Comparison of ENCODE assay signal across 8 cellular contexts in the genomic region with DNA sequence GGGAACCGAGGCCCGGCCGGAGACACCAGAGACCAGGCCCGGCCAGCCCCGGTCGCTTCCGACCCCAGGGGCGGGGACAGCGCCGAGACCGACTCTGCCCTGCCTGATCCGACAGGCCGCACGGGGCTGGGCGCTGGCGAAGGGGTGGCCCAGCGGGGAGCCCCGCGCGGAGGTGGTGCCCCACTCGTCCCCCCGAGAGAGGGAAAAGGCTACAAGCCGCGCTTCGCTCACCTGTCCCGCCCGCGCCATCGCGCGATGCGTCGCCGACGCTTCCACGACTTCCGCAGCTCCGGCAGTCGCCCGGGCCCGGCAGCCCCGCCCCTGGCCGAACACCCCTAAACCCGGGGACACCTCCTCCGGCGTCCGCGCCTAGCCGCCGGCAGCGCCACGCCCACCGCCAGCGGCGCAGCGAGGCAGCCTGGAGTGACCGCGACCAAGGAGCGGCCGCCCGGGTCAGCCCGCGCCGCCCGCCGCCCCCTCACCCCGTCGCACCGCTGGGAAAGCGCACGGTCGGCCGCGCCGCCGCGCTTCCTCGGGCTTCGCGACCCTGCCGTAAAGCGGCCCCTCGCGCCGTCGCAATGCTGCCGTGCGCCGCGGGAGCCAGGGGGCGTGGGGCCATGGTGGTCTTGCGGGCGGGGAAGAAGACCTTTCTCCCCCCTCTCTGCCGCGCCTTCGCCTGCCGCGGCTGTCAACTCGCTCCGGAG. TPM values are rescaled to one million over a fixed set of nuclear protein-coding genes. Genes with fewer than 3 reads are reported as not detected.
DNase-seq lines count a peak whose midpoint lies in the region; ATAC-seq and TF ChIP-seq lines count a peak whose summit lies in the region.

A gene with protein sequence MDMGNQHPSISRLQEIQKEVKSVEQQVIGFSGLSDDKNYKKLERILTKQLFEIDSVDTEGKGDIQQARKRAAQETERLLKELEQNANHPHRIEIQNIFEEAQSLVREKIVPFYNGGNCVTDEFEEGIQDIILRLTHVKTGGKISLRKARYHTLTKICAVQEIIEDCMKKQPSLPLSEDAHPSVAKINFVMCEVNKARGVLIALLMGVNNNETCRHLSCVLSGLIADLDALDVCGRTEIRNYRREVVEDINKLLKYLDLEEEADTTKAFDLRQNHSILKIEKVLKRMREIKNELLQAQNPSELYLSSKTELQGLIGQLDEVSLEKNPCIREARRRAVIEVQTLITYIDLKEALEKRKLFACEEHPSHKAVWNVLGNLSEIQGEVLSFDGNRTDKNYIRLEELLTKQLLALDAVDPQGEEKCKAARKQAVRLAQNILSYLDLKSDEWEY (minus strand): TSS at position 273 of the 704 bp plus-strand sequence. CDS start 1,493 bp downstream, outside the sequence.
A gene with protein sequence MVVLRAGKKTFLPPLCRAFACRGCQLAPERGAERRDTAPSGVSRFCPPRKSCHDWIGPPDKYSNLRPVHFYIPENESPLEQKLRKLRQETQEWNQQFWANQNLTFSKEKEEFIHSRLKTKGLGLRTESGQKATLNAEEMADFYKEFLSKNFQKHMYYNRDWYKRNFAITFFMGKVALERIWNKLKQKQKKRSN (plus strand): TSS at position 576 of the 704 bp plus-strand sequence. CDS start 42 bp downstream, at position 618.

- peak within 1 kb of the TSS; percentile 74 for H3K27ac ChIP-seq in AG04450 (ENCODE audit: low read depth, low read length)

- H3K36me3 ChIP-seq in kidney epithelial cell (ENCODE audit: control insufficient read depth, insufficient read depth, low read length), result no peaks in the 10 kb centered on the region

- TF ChIP-seq CTCF in AG04450 (IDR thresholded peaks at IDR 0.05; ENCODE audit: low read depth, low read length), result no peak
- TF ChIP-seq CTCF in kidney epithelial cell (IDR thresholded peaks at IDR 0.05; ENCODE audit: insufficient read depth, low read length, poor library complexity, severe bottlenecking), result no peak

- ATAC-seq in GM18873 (IDR thresholded peaks at IDR 0.05; ENCODE audit: low FRiP score, unreplicated experiment) (peak; percentile 57), HG03135 (IDR thresholded peaks at IDR 0.05; ENCODE audit: unreplicated experiment) (peak; percentile 76)

- H3K27me3 ChIP-seq in AG04450 (ENCODE audit: control insufficient read depth, insufficient read depth, low read length) (no peaks in the 10 kb centered on the region), kidney epithelial cell (ENCODE audit: control insufficient read depth, insufficient read depth, low read length) (no peaks in the 10 kb centered on the region)

- CTCF ChIA-PET in AG04450 (lab: Charles Lee), result interaction anchor here (1.6 kb wide), 1 partner anchor 44 kb away, joined by 7 read pairs; no protein-coding TSS in a partner anchor

- H3K4me3 ChIP-seq in AG04450 (ENCODE audit: low read depth, low read length) (peak within 1 kb of the TSS; percentile 83), kidney epithelial cell (ENCODE audit: low read depth, low read length) (peak within 1 kb of the TSS; percentile 98)

- DNase-seq in AG04450 (ENCODE audit: low read depth, low spot score), result no peak
- peak; percentile 55 to 92 for DNase-seq in NCI-H446 (lab: John Stamatoyannopoulos, UW)
- peak; percentile 78 for DNase-seq in activated CD4-positive, alpha-beta T cell treated with anti-CD3 and anti-CD28 coated beads for 1 hour
- peak; percentile 78 for DNase-seq in cerebellar cortex (ENCODE audit: low spot score)
- no peak for DNase-seq in kidney epithelial cell (ENCODE audit: low read depth)
- peak; percentile 91 for DNase-seq in stimulated activated CD4-positive, alpha-beta T cell treated with anti-CD3 and anti-CD28 coated beads, Interleukin-15, amount 100 ng/mL, for 24 hours

- POLR2A ChIA-PET in AG04450 (lab: Yijun Ruan, JAX), result interaction anchor here (1.3 to 1.8 kb wide), 3 partner anchors 14 to 34 kb away, joined by 3 to 7 read pairs (median 3); a partner anchor contains a TSS

- peaks cover 4% of the 10 kb centered on the region; the same call in 1 of the 2 replicates for H3K9me3 ChIP-seq in AG04450 (ENCODE audit: control insufficient read depth, insufficient read depth, low read length)

RNA-seq across cellular contexts. Expression of the first gene that starts in this region (rescaled TPM):
- 10.5 and 12.5 TPM in 2 replicates for polyA plus RNA-seq in AG04450 (2011; rRNA removed)
- 12.7 and 15.0 TPM in 2 replicates for polyA minus RNA-seq in AG04450 (2011; rRNA and poly(A)+ RNA removed)
- total RNA-seq in kidney epithelial cell, result 37.9 and 40.8 TPM in 2 replicates

RNA-seq across cellular contexts. Expression of the second gene that starts in this region (rescaled TPM):
- polyA plus RNA-seq in AG04450 (2011; rRNA removed), result 25.8 and 29.8 TPM in 2 replicates
- 5.7 and 6.3 TPM in 2 replicates for polyA minus RNA-seq in AG04450 (2011; rRNA and poly(A)+ RNA removed)
- 83.8 and 86.7 TPM in 2 replicates for total RNA-seq in kidney epithelial cell

Comparison
In these comparisons a context has a peak if more than half of its experiments do, and no peak if none do; other contexts are left out.
1. DNase-seq: peak in NCI-H446 (2 of 2), activated CD4-positive, alpha-beta T cell treated with anti-CD3 and anti-CD28 coated beads for 1 hour (single experiment), cerebellar cortex (single experiment) and stimulated activated CD4-positive, alpha-beta T cell treated with anti-CD3 and anti-CD28 coated beads, Interleukin-15, amount 100 ng/mL, for 24 hours (single experiment); none in AG04450 (single experiment) and kidney epithelial cell (single experiment).